1 cellular context compared by ENCODE assay signal in the genomic region with DNA sequence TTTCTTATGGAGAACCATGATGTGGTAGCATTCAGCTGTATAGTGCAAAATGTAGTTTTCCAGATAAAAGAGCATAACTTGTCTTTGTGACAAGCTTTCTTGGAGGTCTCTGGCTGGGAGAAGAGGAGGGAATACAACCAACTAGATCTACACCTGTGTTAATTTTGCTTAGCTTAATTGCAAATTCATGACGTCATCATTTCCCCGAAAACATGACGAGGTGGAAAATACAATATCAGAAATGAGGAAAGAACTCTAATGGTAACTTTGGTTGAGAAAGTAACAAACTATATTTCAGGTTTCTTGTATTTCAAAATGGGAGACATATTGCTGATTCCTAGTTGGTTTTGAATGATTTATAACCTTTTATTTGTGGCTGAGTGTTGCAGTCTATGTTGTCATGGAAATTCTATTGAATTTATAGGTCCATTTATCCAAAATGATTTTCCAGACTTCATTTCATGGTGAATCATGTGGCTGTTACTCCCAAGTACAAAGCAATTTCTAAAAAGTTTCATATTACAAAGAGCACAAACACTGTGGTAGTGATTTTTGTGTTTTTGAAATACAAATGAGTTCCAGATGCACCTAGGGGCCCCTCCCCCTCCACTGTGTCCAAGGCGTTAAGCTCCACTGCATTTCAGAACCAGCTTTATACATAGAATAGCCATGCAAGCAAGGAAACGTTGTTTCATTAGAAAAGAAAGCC.
TF ChIP-seq lines count a peak whose summit lies in the region.

No MANE protein-coding gene starts in this region.

TF ChIP-seq in K562, 482 proteins besides CTCF, POLR2A, EP300 and RAD21:
- TF ChIP-seq, protein P1, sequence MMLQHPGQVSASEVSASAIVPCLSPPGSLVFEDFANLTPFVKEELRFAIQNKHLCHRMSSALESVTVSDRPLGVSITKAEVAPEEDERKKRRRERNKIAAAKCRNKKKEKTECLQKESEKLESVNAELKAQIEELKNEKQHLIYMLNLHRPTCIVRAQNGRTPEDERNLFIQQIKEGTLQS (IDR thresholded peaks at IDR 0.05) = peak; percentile 64
- TF ChIP-seq, protein P1 (CRISPR knock-in tag; conservative IDR thresholded peaks at IDR 0.05) = no peak
- TF ChIP-seq ZNF778 (CRISPR knock-in tag; IDR thresholded peaks at IDR 0.05) (no peak), JUND (IDR thresholded peaks at IDR 0.05; ENCODE audit: borderline replicate concordance, low read depth, low read length) (no peak), JUND (tag; IDR thresholded peaks at IDR 0.05; ENCODE audit: borderline replicate concordance, low read depth, low read length) (peak; percentile 34; the same call in 1 of the 3 replicates), ATF7 (IDR thresholded peaks at IDR 0.05) (peak; percentile 34; the same call in 1 of the 2 replicates)
